In genomic region chr6:19855510-19855909, GRCh38 we compare ENCODE assay signal across 30 cellular contexts. TPM values are rescaled to one million over a fixed set of nuclear protein-coding genes. Genes with fewer than 3 reads are reported as not detected.
"Had no signal": no experiment of that assay in that cellular context is flagged by ENCODE, and none has a peak within 500 bp of the region (broad histone marks: within the 10 kb centered on the region; RNA-seq: fewer than 3 reads in every experiment).

No MANE protein-coding gene starts in this region.

- H3K4me3 ChIP-seq: ascending aorta, breast epithelium, cardiac muscle cell, colonic mucosa, heart left ventricle had no signal

- H3K4me1 ChIP-seq: breast epithelium, colonic mucosa had no signal

- H3K36me3 ChIP-seq: ascending aorta, breast epithelium, cardiac muscle cell, colonic mucosa, heart left ventricle had no signal

- H3K9me3 ChIP-seq: ascending aorta, breast epithelium, colonic mucosa, heart left ventricle had no signal

- H3K27ac ChIP-seq: ascending aorta, breast epithelium, cardiac muscle cell, colonic mucosa, epithelial cell of prostate, heart left ventricle had no signal

- DNase-seq: activated CD4-positive, alpha-beta memory T cell treated with anti-CD3 and anti-CD28 coated beads, Interleukin-2, amount 10 ng/mL, durations not matched to agents 7 days and 5 days; activated CD4-positive, alpha-beta T cell treated with anti-CD3 and anti-CD28 coated beads for 1 hour; activated CD4-positive, alpha-beta T cell treated with anti-CD3 and anti-CD28 coated beads for 4 hours; activated CD4-positive, alpha-beta T cell treated with anti-CD3 and anti-CD28 coated beads, Interleukin-2, amount 10 ng/mL, durations not matched to agents 7 days and 5 days; activated CD4-positive, alpha-beta T cell treated with anti-CD3 and anti-CD28 coated beads, Interleukin-2, amount 50 U/mL, for 4 hours; activated CD4-positive, CD25-positive, alpha-beta regulatory T cell; activated CD8-positive, alpha-beta memory T cell treated with anti-CD3 and anti-CD28 coated beads, Interleukin-2, amount 50 U/mL, for 48 hours; activated gamma-delta T cell; activated naive CD4-positive, alpha-beta T cell; activated naive CD4-positive, alpha-beta T cell treated with anti-CD3 and anti-CD28 coated beads, Interleukin-2, amount 10 ng/mL, durations not matched to agents 7 days and 5 days; activated naive CD8-positive, alpha-beta T cell treated with anti-CD3 and anti-CD28 coated beads, Interleukin-2, amount 10 ng/mL, durations not matched to agents 7 days and 5 days; activated T-cell treated with anti-CD3 and anti-CD28 coated beads for 4 hours; activated T-cell treated with anti-CD3 and anti-CD28 coated beads, Interleukin-2, amount 50 U/mL, for 24 hours; activated T-cell treated with anti-CD3 and anti-CD28 coated beads, Interleukin-2, amount 50 U/mL, for 72 hours; central memory CD4-positive, alpha-beta T cell; cerebellar nuclear complex; colonic mucosa; effector CD8-positive, alpha-beta T cell; foreskin fibroblast; heart left ventricle; T-helper 1 cell; T-helper 2 cell had no signal

- FAIRE-seq: endometrium, endothelial cell of umbilical vein, frontal cortex had no signal

- ATAC-seq: activated naive CD4-positive, alpha-beta T cell treated with anti-CD3 and anti-CD28 coated beads, Interleukin-2, amount 50 U/mL, for 72 hours; activated T-cell treated with anti-CD3 and anti-CD28 coated beads, Interleukin-2, amount 50 U/mL, for 72 hours; heart left ventricle had no signal

- H3K27me3 ChIP-seq: ascending aorta, breast epithelium, cardiac muscle cell, colonic mucosa had no signal

RNA-seq across cellular contexts. Expression of gene ID4, which starts 18.3 kb away (rescaled TPM):
- total RNA-seq: activated CD4-positive, alpha-beta memory T cell treated with anti-CD3 and anti-CD28 coated beads, Interleukin-2, amount 10 ng/mL, durations not matched to agents 7 days and 5 days; activated CD4-positive, alpha-beta T cell treated with anti-CD3 and anti-CD28 coated beads, Interleukin-2, amount 10 ng/mL, durations not matched to agents 7 days and 5 days; activated naive CD4-positive, alpha-beta T cell treated with anti-CD3 and anti-CD28 coated beads, Interleukin-2, amount 50 U/mL, for 72 hours; activated naive CD8-positive, alpha-beta T cell treated with anti-CD3 and anti-CD28 coated beads, Interleukin-2, amount 10 ng/mL, durations not matched to agents 7 days and 5 days; activated T-cell treated with anti-CD3 and anti-CD28 coated beads, Interleukin-2, amount 50 U/mL, for 72 hours; endothelial cell of umbilical vein had no signal
- polyA plus RNA-seq: endothelial cell of umbilical vein had no signal
